ENCODE assay signal across 17 cellular contexts in genomic region chr6:138113588-138114210, GRCh38. TPM values are rescaled to one million over a fixed set of nuclear protein-coding genes. Genes with fewer than 3 reads are reported as not detected.
DNase-seq lines count a peak whose midpoint lies in the region; ATAC-seq and TF ChIP-seq lines count a peak whose summit lies in the region.
"Had no signal": no experiment of that assay in that cellular context is flagged by ENCODE, and none has a peak within 500 bp of the region (broad histone marks: within the 10 kb centered on the region; RNA-seq: fewer than 3 reads in every experiment).

No MANE protein-coding gene starts in this region.

- no peak overlapping the region for H2BK12ac ChIP-seq in H9 (ENCODE audit: insufficient read length, low read depth, low read length)

- H3K79me2 ChIP-seq in H9 (ENCODE audit: insufficient read depth, low read length), result no peaks in the 10 kb centered on the region

- no peak overlapping the region for H4K8ac ChIP-seq in H9 (replicated peaks; ENCODE audit: insufficient read length, low read depth, low read length)

- no peak overlapping the region for H3K23ac ChIP-seq in H9 (ENCODE audit: insufficient read length, low read depth, low read length)

- H3K9me3 Mint-ChIP-seq in H9, result peaks cover under 1 to 1% of the 10 kb centered on the region in 2 experiments; a peak in 3 of 5 replicates
- H3K9me3 Mint-ChIP-seq: CD4-positive, alpha-beta T cell; IgD-negative memory B cell had no signal

- peaks cover 9 to 10% of the 10 kb centered on the region in 2 experiments for H3K4me1 Mint-ChIP-seq in H9

- H3K4me3 Mint-ChIP-seq in H9, result no peak overlapping the region
- H3K4me3 Mint-ChIP-seq: CD4-positive, alpha-beta T cell; IgD-negative memory B cell had no signal

- no CpG with 5 or more reads among the region's 3 CpGs for whole genome bisulfite sequencing in H9 (ENCODE audit: extremely low coverage, insufficient read length, low lambda C conversion rate)

- no peak for ATAC-seq in HG03108 (IDR thresholded peaks at IDR 0.05; ENCODE audit: unreplicated experiment)

- no peaks in the 10 kb centered on the region for H3K9me3 ChIP-seq in H9 (ENCODE audit: control insufficient read depth, low read depth, low read length)
- H3K9me3 ChIP-seq: BLaER1 treated with 17β-estradiol and CSF1 and Interleukin-3, amounts not matched to agents 10 nM and 100 nM had no signal

- H2BK20ac ChIP-seq in H9 (ENCODE audit: low read depth, low read length, poor library complexity, severe bottlenecking), result no peak overlapping the region

- H2AK5ac ChIP-seq in H9 (ENCODE audit: insufficient read length, low read length), result no peak overlapping the region

- no peak overlapping the region for H3K27ac ChIP-seq in H9 (ENCODE audit: insufficient read length, low read depth, low read length)
- H3K27ac ChIP-seq: BLaER1 treated with 17β-estradiol and CSF1 and Interleukin-3, amounts not matched to agents 10 nM and 100 nM had no signal

- 0 out of 2 replicates have a peak, but pooled peaks cover 2% of the 10 kb centered on the region for H3K4me1 ChIP-seq in H9 (ENCODE audit: insufficient read depth, low read length)

- no peak overlapping the region for H2AFZ ChIP-seq in H9 (ENCODE audit: low read length)

- no peak overlapping the region for H3K18ac ChIP-seq in H9 (ENCODE audit: insufficient read length, low read depth, low read length)

- 0 out of 2 replicates have a peak, but pooled peaks cover 3% of the 10 kb centered on the region for H3K27me3 Mint-ChIP-seq in H9 (ENCODE audit: low read depth)

- no peaks in the 10 kb centered on the region for H4K20me1 ChIP-seq in H9 (ENCODE audit: control insufficient read depth, insufficient read depth, insufficient read length)
- H4K20me1 ChIP-seq: BLaER1 treated with 17β-estradiol and CSF1 and Interleukin-3, amounts not matched to agents 10 nM and 100 nM had no signal

- no peak overlapping the region for H2BK5ac ChIP-seq in H9 (ENCODE audit: insufficient read length, low read length)

- no peak overlapping the region for H3K14ac ChIP-seq in H9 (ENCODE audit: insufficient read depth, low read length)

- TF ChIP-seq CTCF in H9 (conservative IDR thresholded peaks at IDR 0.05), result 0 out of 3 replicates have a peak, but pooled peaks have one; percentile 14
- peak; percentile 20 for TF ChIP-seq CTCF in choroid plexus epithelial cell (conservative IDR thresholded peaks at IDR 0.05; ENCODE audit: low read depth, low read length)

- H3T11ph ChIP-seq in H9 (ENCODE audit: low read length), result no peak overlapping the region

- no peak overlapping the region for H3K4ac ChIP-seq in H9 (ENCODE audit: low read depth, low read length)

- H2BK15ac ChIP-seq in H9 (ENCODE audit: low read depth, low read length), result no peak overlapping the region

- H3K79me1 ChIP-seq in H9 (ENCODE audit: insufficient read depth, low read depth, low read length, poor library complexity, severe bottlenecking), result no peaks in the 10 kb centered on the region

- no peaks in the 10 kb centered on the region for H3K23me2 ChIP-seq in H9 (ENCODE audit: insufficient read length, low read depth, low read length, poor library complexity, severe bottlenecking)

- no peak overlapping the region for H3K4me3 ChIP-seq in choroid plexus epithelial cell (ENCODE audit: low read depth, low read length)
- H3K4me3 ChIP-seq: BLaER1 treated with 17β-estradiol and CSF1 and Interleukin-3, amounts not matched to agents 10 nM and 100 nM had no signal

- H4K5ac ChIP-seq in H9 (ENCODE audit: insufficient read length, low read depth, low read length), result no peak overlapping the region

- H3K9ac ChIP-seq in H9 (ENCODE audit: extremely low read depth, insufficient read length, low read length), result no peak overlapping the region
- H3K9ac ChIP-seq: BLaER1 treated with 17β-estradiol and CSF1 and Interleukin-3, amounts not matched to agents 10 nM and 100 nM had no signal

- no peak overlapping the region for H3K27ac Mint-ChIP-seq in H9
- H3K27ac Mint-ChIP-seq: CD4-positive, alpha-beta T cell; IgD-negative memory B cell had no signal

- H2BK120ac ChIP-seq in H9 (ENCODE audit: low read depth, low read length, poor library complexity, severe bottlenecking), result no peak overlapping the region

- no peak overlapping the region for H3K56ac ChIP-seq in H9 (ENCODE audit: insufficient read length, low read depth, low read length)

- peaks cover 0 to under 1% (median under 1%) of the 10 kb centered on the region in 3 experiments; a peak in 3 of 7 replicates for H3K36me3 Mint-ChIP-seq in H9 (ENCODE audit: insufficient read depth in 1 of 3, low read depth in 3 of 3)
- H3K36me3 Mint-ChIP-seq: IgD-negative memory B cell had no signal

- peak; percentile 11 for DNase-seq in NCI-H345 (lab: John Stamatoyannopoulos, UW)
- no peak for DNase-seq in NCI-H345 treated with DMSO at 0.1 percent for 48 hours (lab: John Stamatoyannopoulos, UW; ENCODE audit: unreplicated experiment)
- no peak for DNase-seq in H9
- peak; percentile 45 for DNase-seq in NCI-H69 (lab: John Stamatoyannopoulos, UW)
- DNase-seq in choroid plexus epithelial cell (ENCODE audit: low read depth), result no peak
- DNase-seq in NCI-H226, result no peak
- DNase-seq: 8988T; ACHN; CD4-positive, alpha-beta T cell; DMS153; DMS79 treated with DMSO at 0.1 percent for 48 hours; EL; GDM1; H7 had no signal

- no peak overlapping the region for H3K4me2 ChIP-seq in H9 (ENCODE audit: insufficient read depth, insufficient read length, low read length)
- H3K4me2 ChIP-seq: BLaER1 treated with 17β-estradiol and CSF1 and Interleukin-3, amounts not matched to agents 10 nM and 100 nM had no signal

- H3K27me3 ChIP-seq in H9 (ENCODE audit: insufficient read depth, low read length), result no peaks in the 10 kb centered on the region

- H4K91ac ChIP-seq in H9 (ENCODE audit: insufficient read length, low read depth, low read length), result no peak overlapping the region

RNA-seq across cellular contexts. Expression of gene PERP, which starts 6.5 kb away (rescaled TPM):
- total RNA-seq in H9 (2021), result 28.7 and 28.9 TPM in 2 replicates

RNA-seq across cellular contexts. Expression of gene ARFGEF3, which starts 48.0 kb away (rescaled TPM):
- total RNA-seq in H9 (2021), result 12.5 and 13.7 TPM in 2 replicates
- total RNA-seq: CD4-positive, alpha-beta T cell had no signal

Comparison
In these comparisons a context has a peak if more than half of its experiments do, and no peak if none do; other contexts are left out.
1. DNase-seq: peak in NCI-H345 (single experiment) and NCI-H69 (single experiment); none in NCI-H345 treated with DMSO at 0.1 percent for 48 hours (single experiment), H9 (single experiment), choroid plexus epithelial cell (single experiment) and NCI-H226 (single experiment).